Comparison of ENCODE assay signal across 8 cellular contexts in genomic region chr7:142632291-142633134, GRCh38.
DNase-seq lines count a peak whose midpoint lies in the region; ATAC-seq and TF ChIP-seq lines count a peak whose summit lies in the region.

No MANE protein-coding gene starts in this region.

- H3K27me3 ChIP-seq in CD4-positive, alpha-beta T cell (ENCODE audit: control insufficient read depth, insufficient read depth, low read length) = no peaks in the 10 kb centered on the region

- H3K4me3 Mint-ChIP-seq in CD4-positive, alpha-beta T cell = no peak overlapping the region
- no peak overlapping the region for H3K4me3 Mint-ChIP-seq in activated CD4-positive, alpha-beta T cell treated with anti-CD3 and anti-CD28 coated beads, Interleukin-2, amount 10 ng/mL, durations not matched to agents 24 days and 14 days

- CTCF ChIA-PET in CD4-positive, alpha-beta T cell (lab: Charles Lee) = interaction anchor here (0.5 to 1.1 kb wide), 13 partner anchors 10 to 582 kb away, joined by 3 to 21 read pairs (median 4); no protein-coding TSS in a partner anchor

- no peak overlapping the region for H3K27ac ChIP-seq in CD4-positive, alpha-beta T cell (ENCODE audit: low read depth, low read length)

- ATAC-seq in CD4-positive, alpha-beta T cell (ENCODE audit: poor library complexity) = peak; percentile 42
- ATAC-seq in GM19035 (IDR thresholded peaks at IDR 0.05; ENCODE audit: unreplicated experiment) (peak; percentile 99), HG03175 (IDR thresholded peaks at IDR 0.05; ENCODE audit: unreplicated experiment) (peak; percentile 98)

- TF ChIP-seq CTCF in CD4-positive, alpha-beta T cell (IDR thresholded peaks at IDR 0.05) = peak; percentile 58

- no peaks in the 10 kb centered on the region for H3K36me3 Mint-ChIP-seq in CD4-positive, alpha-beta T cell (ENCODE audit: low read depth)
- H3K36me3 Mint-ChIP-seq in activated CD4-positive, alpha-beta T cell treated with anti-CD3 and anti-CD28 coated beads, Interleukin-2, amount 10 ng/mL, durations not matched to agents 24 days and 14 days (ENCODE audit: low read depth) = no peaks in the 10 kb centered on the region

- no peaks in the 10 kb centered on the region for H3K27me3 Mint-ChIP-seq in CD4-positive, alpha-beta T cell
- peaks cover 12% of the 10 kb centered on the region for H3K27me3 Mint-ChIP-seq in activated CD4-positive, alpha-beta T cell treated with anti-CD3 and anti-CD28 coated beads, Interleukin-2, amount 10 ng/mL, durations not matched to agents 24 days and 14 days

- no peaks in the 10 kb centered on the region for H3K9me3 ChIP-seq in CD4-positive, alpha-beta T cell (ENCODE audit: control insufficient read depth, low read length)

- H3K27ac Mint-ChIP-seq in CD4-positive, alpha-beta T cell = peak overlapping the region; percentile 54
- no peak overlapping the region for H3K27ac Mint-ChIP-seq in activated CD4-positive, alpha-beta T cell treated with anti-CD3 and anti-CD28 coated beads, Interleukin-2, amount 10 ng/mL, durations not matched to agents 24 days and 14 days

- intact Hi-C loops in CD4-positive, alpha-beta T cell (cut with DNase I, micrococcal nuclease) = loop anchor here (1.0 to 10.0 kb wide), 10 partner anchors 35 to 585 kb away; no protein-coding TSS in a partner anchor
- intact Hi-C loops in activated CD4-positive, alpha-beta T cell treated with anti-CD3 and anti-CD28 coated beads, Interleukin-2, amount 10 ng/mL, durations not matched to agents 24 days and 14 days (cut with micrococcal nuclease) = loop anchor here (1.0 to 10.0 kb wide), 6 partner anchors 35 to 370 kb away; no protein-coding TSS in a partner anchor

- POLR2A ChIA-PET in CD4-positive, alpha-beta T cell (lab: Charles Lee) = interaction anchor here (0.5 to 8.1 kb wide), 12 partner anchors 10 to 370 kb away, joined by 3 to 195 read pairs (median 4); partner anchors contain the start of gene EPHB6

- no peaks in the 10 kb centered on the region for H3K9me3 Mint-ChIP-seq in CD4-positive, alpha-beta T cell
- H3K9me3 Mint-ChIP-seq in activated CD4-positive, alpha-beta T cell treated with anti-CD3 and anti-CD28 coated beads, Interleukin-2, amount 10 ng/mL, durations not matched to agents 24 days and 14 days = no peaks in the 10 kb centered on the region

- H3K4me1 Mint-ChIP-seq in CD4-positive, alpha-beta T cell (ENCODE audit: low read depth) = peaks cover 15% of the 10 kb centered on the region
- peaks cover 13% of the 10 kb centered on the region for H3K4me1 Mint-ChIP-seq in activated CD4-positive, alpha-beta T cell treated with anti-CD3 and anti-CD28 coated beads, Interleukin-2, amount 10 ng/mL, durations not matched to agents 24 days and 14 days

- peak; percentile 22 to 48 (median 34) for DNase-seq in CD4-positive, alpha-beta T cell
- peak; percentile 56 for DNase-seq in NCI-H226
- peak; percentile 86 for DNase-seq in activated CD4-positive, alpha-beta T cell treated with anti-CD3 and anti-CD28 coated beads, Interleukin-2, amount 10 ng/mL, durations not matched to agents 24 days and 14 days
- DNase-seq in dermis microvascular lymphatic vessel endothelial cell (ENCODE audit: low read depth in 2 of 2) = peak; percentile 27 to 64
- DNase-seq in lung microvascular endothelial cell (ENCODE audit: low read depth in 2 of 2) = peak; percentile 65 to 72
- DNase-seq in stimulated activated CD8-positive, alpha-beta memory T cell treated with anti-CD3 and anti-CD28 coated beads, Interleukin-7, amount 100 ng/mL, for 4 hours (ENCODE audit: low read depth in 2 of 2) = peak; percentile 17 to 20

Comparison
In these comparisons a context has a peak if more than half of its experiments do, and no peak if none do; other contexts are left out.
1. ATAC-seq: peak in every context shown above with its lines; median percentile 99 in GM19035; 98 in HG03175; 42 in CD4-positive, alpha-beta T cell.
2. DNase-seq: peak in every context shown above with its lines; median percentile 86 in activated CD4-positive, alpha-beta T cell treated with anti-CD3 and anti-CD28 coated beads, Interleukin-2, amount 10 ng/mL, durations not matched to agents 24 days and 14 days; 68 in lung microvascular endothelial cell; 56 in NCI-H226; 46 in dermis microvascular lymphatic vessel endothelial cell; 34 in CD4-positive, alpha-beta T cell; 18 in stimulated activated CD8-positive, alpha-beta memory T cell treated with anti-CD3 and anti-CD28 coated beads, Interleukin-7, amount 100 ng/mL, for 4 hours.